Comparison of ENCODE assay signal across 20 cellular contexts in genomic region chrX:24659106-24659505, GRCh38. TPM values are rescaled to one million over a fixed set of nuclear protein-coding genes. Genes with fewer than 3 reads are reported as not detected.
A peak's percentile ranks its signal among the peaks of the same experiment; 100 is the strongest.
DNase-seq lines count a peak whose midpoint lies in the region; ATAC-seq, FAIRE-seq and TF ChIP-seq lines count a peak whose summit lies in the region.
"Had no signal": no experiment of that assay in that cellular context is flagged by ENCODE, and none has a peak within 500 bp of the region (broad histone marks: within the 10 kb centered on the region; RNA-seq: fewer than 3 reads in every experiment).

No MANE protein-coding gene starts in this region.

- H3K9me3 ChIP-seq in SK-N-SH (no peaks in the 10 kb centered on the region), astrocyte (ENCODE audit: insufficient read depth, low read depth, low read length) (no peaks in the 10 kb centered on the region), neural progenitor cell (ENCODE audit: low read depth) (no peaks in the 10 kb centered on the region)

- H3F3A ChIP-seq in SK-N-SH (replicated peaks; ENCODE audit: insufficient read depth) (no peaks in the 10 kb centered on the region), neural progenitor cell (ENCODE audit: low read depth) (peaks cover 38% of the 10 kb centered on the region)

- no peak for TF ChIP-seq EP300 in SK-N-SH (IDR thresholded peaks at IDR 0.05; ENCODE audit: borderline replicate concordance in 1 of 2, low read depth in 1 of 2, low read length in 1 of 2)

- H3K4me1 Mint-ChIP-seq in astrocyte (ENCODE audit: low read depth, unreplicated experiment), result no peaks in the 10 kb centered on the region
- peaks cover 34% of the 10 kb centered on the region for H3K4me1 Mint-ChIP-seq in neural progenitor cell
- H3K4me1 Mint-ChIP-seq: CD4-positive, alpha-beta memory T cell had no signal

- peak; percentile 47 for FAIRE-seq in astrocyte (lab: Jason Lieb, UNC)
- FAIRE-seq: GM18507 had no signal

- no peak overlapping the region for H3K27ac ChIP-seq in SK-N-SH (ENCODE audit: low read depth in 2 of 2, low read length in 1 of 2)
- H3K27ac ChIP-seq in astrocyte (ENCODE audit: low read depth, low read length), result no peak overlapping the region
- H3K27ac ChIP-seq in neural progenitor cell, result no peak overlapping the region

- no peak for ATAC-seq in SK-N-SH treated with all-trans-retinoic acid at 6 μM for 48 hours
- ATAC-seq: GM23338, HCT116 had no signal

- POLR2A ChIA-PET in SK-N-SH (lab: Yijun Ruan, JAX), result no interaction called here

- H3K27me3 ChIP-seq in SK-N-SH (ENCODE audit: insufficient read depth) (no peaks in the 10 kb centered on the region), astrocyte (ENCODE audit: insufficient read depth, low read length) (no peaks in the 10 kb centered on the region), neural progenitor cell (no peaks in the 10 kb centered on the region)

- H3K79me2 ChIP-seq in SK-N-SH (ENCODE audit: insufficient read depth) (no peaks in the 10 kb centered on the region), astrocyte (ENCODE audit: insufficient read depth, low read length) (no peaks in the 10 kb centered on the region), neural progenitor cell (ENCODE audit: low read depth) (no peaks in the 10 kb centered on the region)

- CTCF ChIA-PET in SK-N-SH (lab: Yijun Ruan, JAX), result no interaction called here

- H3K4me1 ChIP-seq in SK-N-SH (ENCODE audit: control insufficient read depth in 1 of 2, insufficient read depth in 2 of 2, low read depth in 1 of 2, low read length in 1 of 2) (no peaks in the 10 kb centered on the region), astrocyte (ENCODE audit: insufficient read depth, low read length) (no peaks in the 10 kb centered on the region), neural progenitor cell (peaks cover 33% of the 10 kb centered on the region)

- no peak for TF ChIP-seq CTCF in SK-N-SH (IDR thresholded peaks at IDR 0.05)
- no peak for TF ChIP-seq CTCF in astrocyte (IDR thresholded peaks at IDR 0.05; ENCODE audit: insufficient read depth, low read depth, low read length)
- TF ChIP-seq CTCF in neural progenitor cell (IDR thresholded peaks at IDR 0.05), result no peak

- no peaks in the 10 kb centered on the region for H3K9me3 Mint-ChIP-seq in astrocyte (ENCODE audit: unreplicated experiment)
- H3K9me3 Mint-ChIP-seq in neural progenitor cell, result peaks cover 4% of the 10 kb centered on the region
- H3K9me3 Mint-ChIP-seq: CD4-positive, alpha-beta memory T cell; GM23338; H9 had no signal

- H3K4me3 Mint-ChIP-seq in astrocyte (ENCODE audit: unreplicated experiment) (no peak overlapping the region), neural progenitor cell (no peak overlapping the region)
- H3K4me3 Mint-ChIP-seq: CD4-positive, alpha-beta memory T cell; GM23338; H9 had no signal

- H4K20me1 ChIP-seq in SK-N-SH (ENCODE audit: insufficient read depth) (no peaks in the 10 kb centered on the region), astrocyte (ENCODE audit: insufficient read depth, low read length) (no peaks in the 10 kb centered on the region), neural progenitor cell (ENCODE audit: low read depth) (no peaks in the 10 kb centered on the region)

- TF ChIP-seq RAD21 in SK-N-SH (IDR thresholded peaks at IDR 0.05; ENCODE audit: low read length), result no peak

- no peaks in the 10 kb centered on the region for H3K27me3 Mint-ChIP-seq in astrocyte (ENCODE audit: low read depth, unreplicated experiment)
- H3K27me3 Mint-ChIP-seq in neural progenitor cell (ENCODE audit: insufficient read depth, low read depth), result peaks cover 12% of the 10 kb centered on the region
- H3K27me3 Mint-ChIP-seq: CD4-positive, alpha-beta memory T cell had no signal

- H3K4me2 ChIP-seq in SK-N-SH (no peak overlapping the region), astrocyte (ENCODE audit: low read length) (no peak overlapping the region), neural progenitor cell (peak overlapping the region; percentile 4)

- H3K9ac ChIP-seq in SK-N-SH, result no peak overlapping the region
- no peak overlapping the region for H3K9ac ChIP-seq in astrocyte (ENCODE audit: low read length)
- no peak overlapping the region for H3K9ac ChIP-seq in neural progenitor cell

- H3K36me3 Mint-ChIP-seq in astrocyte (ENCODE audit: low read depth, unreplicated experiment) (no peaks in the 10 kb centered on the region), neural progenitor cell (no peaks in the 10 kb centered on the region)
- H3K36me3 Mint-ChIP-seq: CD4-positive, alpha-beta memory T cell had no signal

- H3K27ac Mint-ChIP-seq in astrocyte (ENCODE audit: unreplicated experiment) (no peak overlapping the region), neural progenitor cell (no peak overlapping the region)
- H3K27ac Mint-ChIP-seq: CD4-positive, alpha-beta memory T cell had no signal

- no peak for DNase-seq in SK-N-SH
- DNase-seq in astrocyte (ENCODE audit: low read depth), result no peak
- no peak for DNase-seq in neural progenitor cell (ENCODE audit: low spot score)
- no peak for DNase-seq in epidermal melanocyte (ENCODE audit: insufficient read length, low spot score)
- DNase-seq in globus pallidus (ENCODE audit: low spot score), result no peak
- DNase-seq: C1 segment of cervical spinal cord; Calu3; CD4-positive, alpha-beta memory T cell; COR-L47; DMS53; DMS79 treated with DMSO at 0.1 percent for 48 hours; GF-D8; H9 had no signal

- WGBS in SK-N-SH (ENCODE audit: low lambda C conversion rate), result 14% methylated on average over 1 of the region's 1 CpG

- H3K36me3 ChIP-seq in SK-N-SH (replicated peaks in 1 of 2; ENCODE audit: control insufficient read depth in 1 of 2, insufficient read depth in 2 of 2, low read length in 1 of 2) (no peaks in the 10 kb centered on the region), astrocyte (ENCODE audit: insufficient read depth, low read length) (no peaks in the 10 kb centered on the region), neural progenitor cell (no peaks in the 10 kb centered on the region)

- no peaks in the 10 kb centered on the region for H3K9me2 ChIP-seq in SK-N-SH

- H3K4me3 ChIP-seq in SK-N-SH (ENCODE audit: low read depth in 2 of 2, low read length in 1 of 2) (no peak overlapping the region), astrocyte (ENCODE audit: insufficient read depth, low read depth, low read length) (no peak overlapping the region), neural progenitor cell (no peak overlapping the region)
- H3K4me3 ChIP-seq: GM23338 had no signal

- no peak overlapping the region for H2AFZ ChIP-seq in SK-N-SH (ENCODE audit: low read depth)
- H2AFZ ChIP-seq in astrocyte (ENCODE audit: low read depth, low read length), result no peak overlapping the region
- no peak overlapping the region for H2AFZ ChIP-seq in neural progenitor cell (replicated peaks)

TF ChIP-seq in SK-N-SH treated with all-trans-retinoic acid at 6 μM for 48 hours, 23 proteins besides CTCF, POLR2A, EP300 and RAD21:
- no peak for TF ChIP-seq POU6F1 (CRISPR knock-in tag; IDR thresholded peaks at IDR 0.05; ENCODE audit: borderline replicate concordance, low read depth)
- TF ChIP-seq ISL1 (CRISPR knock-in tag; IDR thresholded peaks at IDR 0.05), result peak; percentile 77

TF ChIP-seq in SK-N-SH, 30 proteins besides CTCF, POLR2A, EP300 and RAD21 (continues in another document):
- no peak for TF ChIP-seq RXRA (IDR thresholded peaks at IDR 0.05; ENCODE audit: borderline replicate concordance, low read depth)
- TF ChIP-seq RFX5 (IDR thresholded peaks at IDR 0.05; ENCODE audit: low read length), result no peak
- no peak for TF ChIP-seq SIN3A (IDR thresholded peaks at IDR 0.05; ENCODE audit: borderline replicate concordance, low read depth, low read length)
- TF ChIP-seq TAF1 (IDR thresholded peaks at IDR 0.05; ENCODE audit: borderline replicate concordance, low read depth, low read length), result no peak
- no peak for TF ChIP-seq POLR2AphosphoS5 (IDR thresholded peaks at IDR 0.05; ENCODE audit: low read depth, low read length)
- TF ChIP-seq EZH2phosphoT487 (IDR thresholded peaks at IDR 0.05; ENCODE audit: borderline replicate concordance, low read depth), result no peak
- no peak for TF ChIP-seq MEF2A (IDR thresholded peaks at IDR 0.05; ENCODE audit: borderline replicate concordance, low read depth)
- TF ChIP-seq MXI1 (IDR thresholded peaks at IDR 0.05; ENCODE audit: low read depth, low read length), result no peak
- TF ChIP-seq USF1 (IDR thresholded peaks at IDR 0.05; ENCODE audit: borderline replicate concordance, low read depth), result no peak
- no peak for TF ChIP-seq FOXJ3 (CRISPR knock-in tag; IDR thresholded peaks at IDR 0.05)
- no peak for TF ChIP-seq JUND (IDR thresholded peaks at IDR 0.05)
- no peak for TF ChIP-seq MAX (IDR thresholded peaks at IDR 0.05; ENCODE audit: low read depth)
- no peak for TF ChIP-seq CHD2 (IDR thresholded peaks at IDR 0.05; ENCODE audit: low read length, partially characterized antibody)
- no peak for TF ChIP-seq NRF1 (IDR thresholded peaks at IDR 0.05; ENCODE audit: low read depth, low read length)
- TF ChIP-seq TCF12 (IDR thresholded peaks at IDR 0.05), result no peak

RNA-seq across cellular contexts. Expression of gene PCYT1B, which starts 12.0 kb away (rescaled TPM):
- 2.6 and 3.1 TPM in 2 replicates for polyA plus RNA-seq in SK-N-SH (2012; rRNA removed)
- polyA plus RNA-seq in SK-N-SH (2012; cell fraction: cytosol; rRNA removed), result 2.3 and 3.2 TPM in 2 replicates
- polyA plus RNA-seq in SK-N-SH (2012; cell fraction: nucleus; rRNA removed), result 1.9 and 2.5 TPM in 2 replicates
- total RNA-seq in astrocyte, result 5.6 and 6.3 TPM in 2 replicates
- 33.9 and 39.1 TPM in 2 replicates for total RNA-seq in neural progenitor cell (ENCODE audit: low replicate concordance)
- total RNA-seq: A172; CD4-positive, alpha-beta memory T cell; G401 had no signal
- polyA plus RNA-seq: BJ; CD4-positive, alpha-beta memory T cell had no signal

RNA-seq across cellular contexts. Expression of gene POLA1, which starts 34.6 kb away (rescaled TPM):
- 1.9 and 2.8 TPM in 2 replicates for polyA plus RNA-seq in SK-N-SH (2012; rRNA removed)
- 2.7 and 3.4 TPM in 2 replicates for polyA plus RNA-seq in SK-N-SH (2012; cell fraction: cytosol; rRNA removed)
- 1.7 and 3.1 TPM in 2 replicates for polyA plus RNA-seq in SK-N-SH (2012; cell fraction: nucleus; rRNA removed)
- total RNA-seq in astrocyte (4.9 and 5.1 TPM in 2 replicates), neural progenitor cell (ENCODE audit: low replicate concordance) (67.7 and 80.4 TPM in 2 replicates)

Comparison
In these comparisons a context has a peak if more than half of its experiments do, and no peak if none do; other contexts are left out.
1. RNA of gene POLA1, which starts 34.6 kb away (total RNA-seq): 67.7 to 80.4 TPM in neural progenitor cell; 4.9 to 5.1 TPM in astrocyte; every median in the first group is over 10 times any median in the second.